In genomic region chr13:67443901-67444300, GRCh38 we compare ENCODE assay signal across 29 cellular contexts.
"Had no signal": no experiment of that assay in that cellular context is flagged by ENCODE, and none has a peak within 500 bp of the region (broad histone marks: within the 10 kb centered on the region; RNA-seq: fewer than 3 reads in every experiment).

No MANE protein-coding gene starts in this region.

- ATAC-seq: activated CD4-positive, CD25-positive, alpha-beta regulatory T cell treated with anti-CD3 and anti-CD28 coated beads, Interleukin-2, amount 50 U/mL, for 24 hours; activated CD8-positive, alpha-beta T cell treated with anti-CD3 and anti-CD28 coated beads for 36 hours; activated T-cell treated with anti-CD3 and anti-CD28 coated beads, Interleukin-2, amount 50 U/mL, for 4 hours; activated T-helper 17 cell treated with anti-CD3 and anti-CD28 coated beads, Interleukin-2, amount 50 U/mL, for 72 hours; esophagus mucosa had no signal

- H3K36me3 ChIP-seq: brain microvascular endothelial cell, WERI-Rb-1 had no signal

- H3K27ac ChIP-seq: brain microvascular endothelial cell, coronary artery, dorsolateral prefrontal cortex, WERI-Rb-1 had no signal

- H3K4me3 ChIP-seq: coronary artery, dorsolateral prefrontal cortex had no signal

- H3K27me3 ChIP-seq: brain microvascular endothelial cell, dorsolateral prefrontal cortex had no signal

- FAIRE-seq: astrocyte, bronchial epithelial cell, frontal cortex had no signal

- DNase-seq: activated B cell treated with CpG ODN at 0.5 μM for 24 hours; activated CD4-positive, alpha-beta T cell treated with anti-CD3 and anti-CD28 coated beads for 48 hours; activated CD4-positive, alpha-beta T cell treated with anti-CD3 and anti-CD28 coated beads, Interleukin-2, amount 50 U/mL, for 1 hour; activated CD4-positive, alpha-beta T cell treated with anti-CD3 and anti-CD28 coated beads, Interleukin-2, amount 50 U/mL, for 48 hours; activated CD8-positive, alpha-beta memory T cell treated with anti-CD3 and anti-CD28 coated beads for 24 hours; activated CD8-positive, alpha-beta T cell treated with anti-CD3 and anti-CD28 coated beads for 36 hours; activated effector memory CD4-positive, alpha-beta T cell treated with Interleukin-2 at 50 U/mL for 16 hours; activated gamma-delta T cell treated with Interleukin-2 at 50 U/mL for 16 hours; activated naive CD4-positive, alpha-beta T cell treated with anti-CD3 and anti-CD28 coated beads, Interleukin-2, amount 50 U/mL, for 16 hours; activated naive CD4-positive, alpha-beta T cell treated with Interleukin-2 at 50 U/mL for 16 hours; activated T-cell treated with anti-CD3 and anti-CD28 coated beads, Interleukin-2, amount 50 U/mL, for 4 hours; amniotic stem cell; anterior cingulate cortex; brain microvascular endothelial cell; dorsolateral prefrontal cortex; effector memory CD4-positive, alpha-beta T cell; endodermal cell; foreskin fibroblast; head of caudate nucleus; hippocampal formation; T1000; WERI-Rb-1 had no signal
